ENCODE assay signal across 1 cellular context in the genomic region with DNA sequence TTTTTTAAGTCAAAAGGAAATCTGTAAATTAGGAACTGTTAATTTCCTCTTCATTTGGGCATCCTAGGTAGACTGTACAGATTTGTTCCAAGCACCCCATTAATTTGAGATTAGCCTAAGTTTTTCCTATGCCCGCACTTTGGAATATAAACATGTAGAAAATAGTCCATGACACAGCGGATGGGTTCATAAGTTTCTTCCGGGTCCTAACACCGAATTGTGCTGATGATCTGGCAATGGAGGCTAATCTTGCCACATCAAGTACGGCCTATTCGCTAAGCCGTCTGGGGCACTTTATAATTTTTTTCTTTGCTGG.
TF ChIP-seq lines count a peak whose summit lies in the region.

No MANE protein-coding gene starts in this region.

TF ChIP-seq in HCT116, 20 proteins besides CTCF, POLR2A, EP300 and RAD21:
- TF ChIP-seq REST (IDR thresholded peaks at IDR 0.05; ENCODE audit: low read depth) (no peak), JUND (IDR thresholded peaks at IDR 0.05) (no peak), MAX (IDR thresholded peaks at IDR 0.05) (no peak), SIN3A (IDR thresholded peaks at IDR 0.05; ENCODE audit: low read depth) (no peak), EGR1 (IDR thresholded peaks at IDR 0.05; ENCODE audit: low read depth) (no peak), EZH2phosphoT487 (IDR thresholded peaks at IDR 0.05; ENCODE audit: borderline replicate concordance) (no peak), ELF1 (IDR thresholded peaks at IDR 0.05; ENCODE audit: borderline replicate concordance, low read depth) (no peak), CBX3 (IDR thresholded peaks at IDR 0.05; ENCODE audit: low read depth) (no peak), YY1 (IDR thresholded peaks at IDR 0.05; ENCODE audit: extremely low read depth, insufficient replicate concordance, low read depth, low read length) (no peak), SRF (IDR thresholded peaks at IDR 0.05; ENCODE audit: low read depth) (no peak), SP1 (IDR thresholded peaks at IDR 0.05; ENCODE audit: low read depth) (no peak), POLR2AphosphoS5 (IDR thresholded peaks at IDR 0.05; ENCODE audit: low read depth, low read length) (no peak), EZH2 (IDR thresholded peaks at IDR 0.05) (no peak), ATF3 (IDR thresholded peaks at IDR 0.05) (no peak), ZNF274 (IDR thresholded peaks at IDR 0.05; ENCODE audit: low read depth, low read length) (no peak), TCF7L2 (IDR thresholded peaks at IDR 0.05; ENCODE audit: borderline replicate concordance, extremely low read depth, insufficient read depth, insufficient read length) (no peak), ZFX (IDR thresholded peaks at IDR 0.05) (no peak), CEBPB (IDR thresholded peaks at IDR 0.05; ENCODE audit: low read depth) (no peak)
- TF ChIP-seq, protein P1, sequence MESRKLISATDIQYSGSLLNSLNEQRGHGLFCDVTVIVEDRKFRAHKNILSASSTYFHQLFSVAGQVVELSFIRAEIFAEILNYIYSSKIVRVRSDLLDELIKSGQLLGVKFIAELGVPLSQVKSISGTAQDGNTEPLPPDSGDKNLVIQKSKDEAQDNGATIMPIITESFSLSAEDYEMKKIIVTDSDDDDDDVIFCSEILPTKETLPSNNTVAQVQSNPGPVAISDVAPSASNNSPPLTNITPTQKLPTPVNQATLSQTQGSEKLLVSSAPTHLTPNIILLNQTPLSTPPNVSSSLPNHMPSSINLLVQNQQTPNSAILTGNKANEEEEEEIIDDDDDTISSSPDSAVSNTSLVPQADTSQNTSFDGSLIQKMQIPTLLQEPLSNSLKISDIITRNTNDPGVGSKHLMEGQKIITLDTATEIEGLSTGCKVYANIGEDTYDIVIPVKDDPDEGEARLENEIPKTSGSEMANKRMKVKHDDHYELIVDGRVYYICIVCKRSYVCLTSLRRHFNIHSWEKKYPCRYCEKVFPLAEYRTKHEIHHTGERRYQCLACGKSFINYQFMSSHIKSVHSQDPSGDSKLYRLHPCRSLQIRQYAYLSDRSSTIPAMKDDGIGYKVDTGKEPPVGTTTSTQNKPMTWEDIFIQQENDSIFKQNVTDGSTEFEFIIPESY (IDR thresholded peaks at IDR 0.05; ENCODE audit: extremely low read depth, insufficient replicate concordance, low read length): no peak
